ENCODE assay signal across 8 cellular contexts in the genomic region with DNA sequence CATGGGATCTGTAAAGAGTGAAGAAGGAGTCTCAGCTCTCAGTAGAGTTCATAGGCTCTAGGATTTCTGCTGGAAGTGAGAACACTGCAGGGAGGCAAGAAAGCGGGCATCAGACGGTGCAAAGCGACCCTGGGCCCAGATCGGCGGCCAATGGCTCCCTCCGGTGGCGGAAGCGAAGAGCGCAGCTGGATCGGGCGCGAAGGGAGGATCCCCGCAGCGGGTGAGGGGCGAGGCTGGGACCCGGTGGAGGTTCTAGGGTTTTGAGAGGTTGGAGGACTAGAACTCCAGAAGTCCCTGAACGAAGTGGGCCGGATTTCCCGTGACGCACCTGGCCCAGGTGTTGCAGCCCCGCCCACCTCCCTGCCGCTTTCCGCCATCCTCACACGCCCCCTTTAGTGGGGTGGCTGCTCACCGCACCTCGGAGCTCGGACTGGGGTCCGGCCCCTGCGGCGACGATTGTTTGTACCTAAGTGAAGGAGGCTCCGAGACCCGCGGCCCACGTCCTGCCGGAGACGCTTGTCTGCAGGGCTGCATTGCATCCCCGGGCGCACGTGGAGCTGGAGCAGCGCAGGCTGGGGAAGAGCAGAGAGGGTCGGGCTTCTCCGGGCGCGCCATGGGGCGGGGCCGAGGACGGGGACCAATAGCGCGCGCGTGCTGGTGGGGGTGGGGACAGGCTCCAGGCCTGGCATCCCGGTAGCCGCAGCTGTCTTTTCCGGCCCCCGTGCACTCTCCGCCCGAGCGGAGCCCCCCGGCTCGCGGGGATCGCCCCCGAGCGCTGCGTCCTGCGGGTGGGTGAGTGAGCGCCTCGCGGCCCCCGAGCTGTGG. TPM values are rescaled to one million over a fixed set of nuclear protein-coding genes. Genes with fewer than 3 reads are reported as not detected.
DNase-seq lines count a peak whose midpoint lies in the region; ATAC-seq lines count a peak whose summit lies in the region.

A gene with protein sequence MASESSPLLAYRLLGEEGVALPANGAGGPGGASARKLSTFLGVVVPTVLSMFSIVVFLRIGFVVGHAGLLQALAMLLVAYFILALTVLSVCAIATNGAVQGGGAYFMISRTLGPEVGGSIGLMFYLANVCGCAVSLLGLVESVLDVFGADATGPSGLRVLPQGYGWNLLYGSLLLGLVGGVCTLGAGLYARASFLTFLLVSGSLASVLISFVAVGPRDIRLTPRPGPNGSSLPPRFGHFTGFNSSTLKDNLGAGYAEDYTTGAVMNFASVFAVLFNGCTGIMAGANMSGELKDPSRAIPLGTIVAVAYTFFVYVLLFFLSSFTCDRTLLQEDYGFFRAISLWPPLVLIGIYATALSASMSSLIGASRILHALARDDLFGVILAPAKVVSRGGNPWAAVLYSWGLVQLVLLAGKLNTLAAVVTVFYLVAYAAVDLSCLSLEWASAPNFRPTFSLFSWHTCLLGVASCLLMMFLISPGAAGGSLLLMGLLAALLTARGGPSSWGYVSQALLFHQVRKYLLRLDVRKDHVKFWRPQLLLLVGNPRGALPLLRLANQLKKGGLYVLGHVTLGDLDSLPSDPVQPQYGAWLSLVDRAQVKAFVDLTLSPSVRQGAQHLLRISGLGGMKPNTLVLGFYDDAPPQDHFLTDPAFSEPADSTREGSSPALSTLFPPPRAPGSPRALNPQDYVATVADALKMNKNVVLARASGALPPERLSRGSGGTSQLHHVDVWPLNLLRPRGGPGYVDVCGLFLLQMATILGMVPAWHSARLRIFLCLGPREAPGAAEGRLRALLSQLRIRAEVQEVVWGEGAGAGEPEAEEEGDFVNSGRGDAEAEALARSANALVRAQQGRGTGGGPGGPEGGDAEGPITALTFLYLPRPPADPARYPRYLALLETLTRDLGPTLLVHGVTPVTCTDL (plus strand): TSS at position 666 of the 825 bp plus-strand sequence. CDS start 1,485 bp downstream, outside the sequence.

- H3K79me2 ChIP-seq in Karpas-422 (ENCODE audit: low read length), result peaks cover 39% of the 10 kb centered on the region

- peak within 1 kb of the TSS; percentile 93 for H3K9ac ChIP-seq in Karpas-422 (ENCODE audit: low read length)

- peaks cover 28 to 34% (median 33%) of the 10 kb centered on the region in 3 donors for H3K4me1 Mint-ChIP-seq in naive B cell
- peaks cover 39% of the 10 kb centered on the region for H3K4me1 Mint-ChIP-seq in stimulated activated effector memory CD8-positive, alpha-beta T cell treated with anti-CD3 and anti-CD28 coated beads, Interleukin-12 subunit alpha, Interleukin-12 subunit beta, amount 100 ng/mL, for 72 hours

- no peaks in the 10 kb centered on the region for H3K9me3 Mint-ChIP-seq in naive B cell
- H3K9me3 Mint-ChIP-seq in stimulated activated effector memory CD8-positive, alpha-beta T cell treated with anti-CD3 and anti-CD28 coated beads, Interleukin-12 subunit alpha, Interleukin-12 subunit beta, amount 100 ng/mL, for 72 hours, result no peaks in the 10 kb centered on the region

- ATAC-seq in GM21717 (IDR thresholded peaks at IDR 0.05; ENCODE audit: unreplicated experiment), result peak; percentile 83
- ATAC-seq in naive B cell (ENCODE audit: low read depth in 2 of 2), result peak; percentile 82 to 83
- ATAC-seq in stimulated activated effector memory CD8-positive, alpha-beta T cell treated with anti-CD3 and anti-CD28 coated beads, Interleukin-12 subunit alpha, Interleukin-12 subunit beta, amount 100 ng/mL, for 72 hours, result peak; percentile 99

- H3K36me3 ChIP-seq in Karpas-422 (ENCODE audit: insufficient read depth, low read length), result no peaks in the 10 kb centered on the region; the same call in 1 of the 2 replicates

- H3K4me1 ChIP-seq in Karpas-422 (ENCODE audit: low read length), result peaks cover 18% of the 10 kb centered on the region

- H3K9me2 ChIP-seq in Karpas-422 (replicated peaks; ENCODE audit: insufficient read depth, low read length), result no peaks in the 10 kb centered on the region

- peak within 1 kb of the TSS; percentile 63 for H3K27ac ChIP-seq in Karpas-422 (ENCODE audit: low read length)

- H3K4me3 Mint-ChIP-seq in naive B cell, result peak within 1 kb of the TSS; percentile 92 to 99 (median 94)
- H3K4me3 Mint-ChIP-seq in stimulated activated effector memory CD8-positive, alpha-beta T cell treated with anti-CD3 and anti-CD28 coated beads, Interleukin-12 subunit alpha, Interleukin-12 subunit beta, amount 100 ng/mL, for 72 hours, result peak within 1 kb of the TSS; percentile 88

- DNase-seq in DMS153 treated with DMSO at 0.1 percent for 48 hours (lab: John Stamatoyannopoulos, UW; ENCODE audit: unreplicated experiment), result peak; percentile 73
- peak; percentile 96 for DNase-seq in Karpas-422
- peak; percentile 90 for DNase-seq in RPMI7951 (ENCODE audit: low read depth)
- DNase-seq in activated T-helper 1 cell treated with Interleukin-2 at 50 U/mL for 16 hours (ENCODE audit: low read depth), result peak; percentile 74
- peak; percentile 89 for DNase-seq in fibroblast of gingiva (ENCODE audit: low read depth)
- DNase-seq in naive B cell, result peak; percentile 79
- peak; percentile 81 to 93 for DNase-seq in stimulated activated effector memory CD8-positive, alpha-beta T cell treated with anti-CD3 and anti-CD28 coated beads, Interleukin-12 subunit alpha, Interleukin-12 subunit beta, amount 100 ng/mL, for 72 hours (ENCODE audit: low spot score in 2 of 2)

- peak within 1 kb of the TSS; percentile 100 for H3K4me2 ChIP-seq in Karpas-422 (ENCODE audit: low read depth, low read length, poor library complexity, severe bottlenecking)

- peaks cover 0 to 5% of the 10 kb centered on the region in 2 donors for H3K36me3 Mint-ChIP-seq in naive B cell
- peaks cover 11% of the 10 kb centered on the region for H3K36me3 Mint-ChIP-seq in stimulated activated effector memory CD8-positive, alpha-beta T cell treated with anti-CD3 and anti-CD28 coated beads, Interleukin-12 subunit alpha, Interleukin-12 subunit beta, amount 100 ng/mL, for 72 hours

- no peaks in the 10 kb centered on the region for H3K27me3 Mint-ChIP-seq in naive B cell

- peak within 1 kb of the TSS; percentile 83 to 96 (median 92) for H3K27ac Mint-ChIP-seq in naive B cell
- no peak within 1 kb of the TSS for H3K27ac Mint-ChIP-seq in stimulated activated effector memory CD8-positive, alpha-beta T cell treated with anti-CD3 and anti-CD28 coated beads, Interleukin-12 subunit alpha, Interleukin-12 subunit beta, amount 100 ng/mL, for 72 hours

- H3K27me3 ChIP-seq in Karpas-422 (ENCODE audit: low read length), result no peaks in the 10 kb centered on the region

- H4K20me1 ChIP-seq in Karpas-422 (ENCODE audit: insufficient read depth, low read depth, low read length), result 0 out of 2 replicates have a peak, but pooled peaks cover under 1% of the 10 kb centered on the region

- no peaks in the 10 kb centered on the region for H3K9me3 ChIP-seq in Karpas-422 (ENCODE audit: low read length)

- H3K4me3 ChIP-seq in Karpas-422 (ENCODE audit: low read length), result peak within 1 kb of the TSS; percentile 88

- H2AFZ ChIP-seq in Karpas-422 (ENCODE audit: low read length), result peak within 1 kb of the TSS; percentile 97; the same call in 1 of the 2 replicates

RNA-seq across cellular contexts. Expression of the gene that starts here (rescaled TPM):
- 21.0 and 33.9 TPM in 2 replicates for total RNA-seq in Karpas-422 (2014; rRNA removed; shearing (Covaris generic); ENCODE audit: low replicate concordance)
- 9.4 and 9.6 TPM in 2 replicates for total RNA-seq in RPMI7951 (2014; rRNA removed; shearing (Covaris generic))
- 10 to 100 TPM in 4 of 6 donors, 1 to 10 TPM in 2; 7.8 to 13.1 (median 11.5) TPM for polyA plus RNA-seq in naive B cell (ENCODE audit: low read depth in 6 of 6)

Comparison
In these comparisons a context has a peak if more than half of its experiments do, and no peak if none do; other contexts are left out.
1. Peak in every context shown above with its lines: DNase-seq, ATAC-seq, H3K4me3 ChIP-seq and H3K27ac ChIP-seq.